ENCODE assay signal across 8 cellular contexts in the genomic region with DNA sequence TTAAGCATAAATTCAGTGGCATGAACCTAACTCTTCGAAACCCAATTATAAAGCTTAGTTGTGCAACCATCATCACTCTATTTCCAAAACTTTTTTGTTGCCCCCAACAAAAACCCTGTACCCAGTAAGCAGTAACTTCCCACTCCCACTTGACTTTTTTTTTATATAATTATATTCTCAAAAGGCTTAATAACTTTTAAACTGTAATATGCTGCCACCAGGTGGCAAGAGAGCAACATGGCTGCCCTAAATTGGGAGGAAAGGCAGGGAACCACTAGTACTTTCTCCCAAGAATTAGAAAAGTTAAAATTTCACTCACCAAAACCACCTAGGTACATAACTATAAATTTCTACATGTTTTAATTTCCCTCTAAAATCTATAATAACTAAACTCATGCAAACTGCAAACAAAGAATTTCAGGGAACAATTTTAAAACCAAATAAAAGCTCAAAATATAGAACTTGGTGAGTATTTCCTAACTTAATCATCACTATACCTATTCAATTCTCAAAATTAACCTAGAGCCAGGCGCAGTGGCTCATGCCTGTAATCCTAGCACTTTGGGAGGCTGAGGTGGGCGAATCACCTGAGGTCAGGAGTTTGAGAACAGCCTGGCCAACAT.
DNase-seq lines count a peak whose midpoint lies in the region; ATAC-seq and TF ChIP-seq lines count a peak whose summit lies in the region.

No MANE protein-coding gene starts in this region.

- ATAC-seq in HG02840 (IDR thresholded peaks at IDR 0.05; ENCODE audit: low FRiP score, unreplicated experiment): no peak
- ATAC-seq in HG03521 (IDR thresholded peaks at IDR 0.05; ENCODE audit: unreplicated experiment): no peak

- no peak overlapping the region for H3K27ac ChIP-seq in tibial artery

- H3K9me3 ChIP-seq in adipocyte (ENCODE audit: control insufficient read depth, low read length): no peaks in the 10 kb centered on the region
- no peaks in the 10 kb centered on the region for H3K9me3 ChIP-seq in tibial artery

- peak; percentile 75 for TF ChIP-seq CTCF in AG09319 (IDR thresholded peaks at IDR 0.05; ENCODE audit: low read depth, low read length)
- TF ChIP-seq CTCF in GM06990 (IDR thresholded peaks at IDR 0.05; ENCODE audit: insufficient read depth, low read length, poor library complexity, severe bottlenecking): peak; percentile 64
- peak; percentile 42 to 64 for TF ChIP-seq CTCF in tibial artery (IDR thresholded peaks at IDR 0.05)

- no peak for DNase-seq in AG09319 (ENCODE audit: extremely low read depth, low read depth)
- no peak for DNase-seq in GM06990 (ENCODE audit: extremely low read depth, insufficient read length)
- peak; percentile 40 for DNase-seq in NCI-H2029 treated with DMSO at 0.1 percent for 48 hours (lab: John Stamatoyannopoulos, UW)
- DNase-seq in adipocyte (ENCODE audit: low read depth): peak; percentile 85
- peak; percentile 33 for DNase-seq in iPS-NIHi11 (ENCODE audit: low spot score)
- no peak for DNase-seq in tibial artery

- H3K4me1 ChIP-seq in adipocyte (ENCODE audit: control insufficient read depth, insufficient read depth, low read length): no peaks in the 10 kb centered on the region
- H3K4me1 ChIP-seq in tibial artery: peaks cover 0 to 9% (median 4%) of the 10 kb centered on the region in 4 donors

- H3K27me3 ChIP-seq in GM06990 (replicated peaks; ENCODE audit: control insufficient read depth, insufficient read depth, low read length): no peaks in the 10 kb centered on the region
- no peaks in the 10 kb centered on the region for H3K27me3 ChIP-seq in adipocyte (replicated peaks; ENCODE audit: control insufficient read depth, insufficient read depth, low read length)
- no peaks in the 10 kb centered on the region for H3K27me3 ChIP-seq in tibial artery

- H3K4me3 ChIP-seq in GM06990 (replicated peaks; ENCODE audit: low read depth, low read length) (no peak overlapping the region), adipocyte (ENCODE audit: low read length) (no peak overlapping the region), tibial artery (no peak overlapping the region)

- intact Hi-C loops in tibial artery (cut with DNase I; ENCODE audit: low total_unique reads): no loop called here

- H3K36me3 ChIP-seq in GM06990 (ENCODE audit: control insufficient read depth, insufficient read depth, low read length) (no peaks in the 10 kb centered on the region), adipocyte (ENCODE audit: control insufficient read depth, insufficient read depth, low read length, severe bottlenecking) (no peaks in the 10 kb centered on the region), tibial artery (peaks cover 0 to 4% (median 0%) of the 10 kb centered on the region in 3 donors)

- H3K9ac ChIP-seq in adipocyte (ENCODE audit: low read length): no peak overlapping the region

Comparison
In these comparisons a context has a peak if more than half of its experiments do, and no peak if none do; other contexts are left out.
1. DNase-seq: peak in NCI-H2029 treated with DMSO at 0.1 percent for 48 hours (single experiment), adipocyte (single experiment) and iPS-NIHi11 (single experiment); none in AG09319 (single experiment), GM06990 (single experiment) and tibial artery (0 of 2).
2. Peak in every context shown above with its lines, with median percentiles within 50 percentile points of each other: CTCF ChIP-seq.